ENCODE assay signal across 17 cellular contexts in genomic region chrX:1265061-1265460, GRCh38. TPM values are rescaled to one million over a fixed set of nuclear protein-coding genes. Genes with fewer than 3 reads are reported as not detected.
A peak's percentile ranks its signal among the peaks of the same experiment; 100 is the strongest.
DNase-seq lines count a peak whose midpoint lies in the region; ATAC-seq and TF ChIP-seq lines count a peak whose summit lies in the region.
"Had no signal": no experiment of that assay in that cellular context is flagged by ENCODE, and none has a peak within 500 bp of the region (broad histone marks: within the 10 kb centered on the region; RNA-seq: fewer than 3 reads in every experiment).

No MANE protein-coding gene starts in this region.

- H3K36me3 Mint-ChIP-seq in natural killer cell treated with Interleukin-12 subunit alpha and Interleukin-12 subunit beta and Interleukin-15 and Interleukin-18, amount 100 ng/mL, for 72 hours: peaks cover 13% of the 10 kb centered on the region
- H3K36me3 Mint-ChIP-seq in natural killer cell: no peaks in the 10 kb centered on the region
- H3K36me3 Mint-ChIP-seq in Caco-2 (ENCODE audit: insufficient read depth, unreplicated experiment): peaks cover 24% of the 10 kb centered on the region
- H3K36me3 Mint-ChIP-seq: CD4-positive, CD25-positive, alpha-beta regulatory T cell had no signal

- no peaks in the 10 kb centered on the region for H3F3A ChIP-seq in PC-3 (ENCODE audit: low read length, unreplicated experiment)

- no peak overlapping the region for H3K4me3 ChIP-seq in PC-3 (ENCODE audit: low read length)
- H3K4me3 ChIP-seq in mesodermal cell (ENCODE audit: extremely low read depth, insufficient read depth, low read length, poor library complexity, severe bottlenecking): no peak overlapping the region
- H3K4me3 ChIP-seq in Caco-2 (ENCODE audit: low read depth, low read length): no peak overlapping the region

- no peak overlapping the region for H3K27ac Mint-ChIP-seq in natural killer cell treated with Interleukin-12 subunit alpha and Interleukin-12 subunit beta and Interleukin-15 and Interleukin-18, amount 100 ng/mL, for 72 hours
- H3K27ac Mint-ChIP-seq in natural killer cell (no peak overlapping the region), Caco-2 (ENCODE audit: unreplicated experiment) (no peak overlapping the region)
- H3K27ac Mint-ChIP-seq: CD4-positive, CD25-positive, alpha-beta regulatory T cell had no signal

- no peaks in the 10 kb centered on the region for H3K79me2 ChIP-seq in PC-3 (ENCODE audit: low read length)

- H3K27me3 Mint-ChIP-seq in natural killer cell treated with Interleukin-12 subunit alpha and Interleukin-12 subunit beta and Interleukin-15 and Interleukin-18, amount 100 ng/mL, for 72 hours: no peaks in the 10 kb centered on the region
- no peaks in the 10 kb centered on the region for H3K27me3 Mint-ChIP-seq in natural killer cell (ENCODE audit: low read depth in 2 of 2)
- no peaks in the 10 kb centered on the region for H3K27me3 Mint-ChIP-seq in Caco-2 (ENCODE audit: insufficient read depth, unreplicated experiment)
- H3K27me3 Mint-ChIP-seq: CD4-positive, CD25-positive, alpha-beta regulatory T cell had no signal

- peaks cover 23 to 25% of the 10 kb centered on the region in 2 donors for H3K4me1 Mint-ChIP-seq in natural killer cell treated with Interleukin-12 subunit alpha and Interleukin-12 subunit beta and Interleukin-15 and Interleukin-18, amount 100 ng/mL, for 72 hours (ENCODE audit: low read depth in 2 of 2)
- peaks cover 18 to 27% of the 10 kb centered on the region in 2 donors for H3K4me1 Mint-ChIP-seq in natural killer cell
- no peaks in the 10 kb centered on the region for H3K4me1 Mint-ChIP-seq in Caco-2 (ENCODE audit: low read depth, unreplicated experiment)

- 0 out of 2 replicates have a peak overlapping the region, but pooled peaks have one; percentile 18 for H3K27ac ChIP-seq in PC-3 (ENCODE audit: low read length)
- peak overlapping the region; percentile 29 for H3K27ac ChIP-seq in mesodermal cell (ENCODE audit: low read depth, low read length, severe bottlenecking)

- no peak for ATAC-seq in natural killer cell treated with Interleukin-12 subunit alpha and Interleukin-12 subunit beta and Interleukin-15 and Interleukin-18, amount 100 ng/mL, for 72 hours
- ATAC-seq in natural killer cell (no peak), PC-3 (no peak)

- H3K9me3 Mint-ChIP-seq in natural killer cell treated with Interleukin-12 subunit alpha and Interleukin-12 subunit beta and Interleukin-15 and Interleukin-18, amount 100 ng/mL, for 72 hours: peaks cover 19% of the 10 kb centered on the region
- peaks cover 3 to 8% of the 10 kb centered on the region in 2 donors for H3K9me3 Mint-ChIP-seq in natural killer cell
- peaks cover 16% of the 10 kb centered on the region for H3K9me3 Mint-ChIP-seq in Caco-2 (ENCODE audit: unreplicated experiment)

- TF ChIP-seq CTCF in natural killer cell (IDR thresholded peaks at IDR 0.05) (no peak), PC-3 (conservative IDR thresholded peaks at IDR 0.05; ENCODE audit: low read depth, low read length) (no peak), Caco-2 (IDR thresholded peaks at IDR 0.05; ENCODE audit: insufficient read depth in 1 of 2, low read depth in 1 of 2, low read length in 1 of 2, severe bottlenecking in 1 of 2, unreplicated experiment in 1 of 2) (no peak)

- no peaks in the 10 kb centered on the region for H4K20me1 ChIP-seq in PC-3 (ENCODE audit: low read length)

- no peak overlapping the region for H3K4me2 ChIP-seq in PC-3 (ENCODE audit: low read length)

- H3K4me1 ChIP-seq in PC-3 (ENCODE audit: insufficient read depth, low read length) (no peaks in the 10 kb centered on the region; the same call in 1 of the 2 replicates), mesodermal cell (ENCODE audit: control insufficient read depth, insufficient read depth, low read length, poor library complexity, severe bottlenecking) (no peaks in the 10 kb centered on the region), Caco-2 (no peaks in the 10 kb centered on the region)
- H3K4me1 ChIP-seq: BE2C had no signal

- CTCF ChIA-PET in PC-3 (lab: Charles Lee): no interaction called here
- CTCF ChIA-PET in Caco-2 (lab: Charles Lee): no interaction called here

- H3K36me3 ChIP-seq in PC-3 (ENCODE audit: low read depth, low read length) (no peaks in the 10 kb centered on the region), mesodermal cell (ENCODE audit: control insufficient read depth, insufficient read depth, low read length) (no peaks in the 10 kb centered on the region), Caco-2 (ENCODE audit: control insufficient read depth, insufficient read depth, low read length) (no peaks in the 10 kb centered on the region)
- H3K36me3 ChIP-seq: BE2C had no signal

- no peak overlapping the region for H3K9ac ChIP-seq in PC-3 (ENCODE audit: low read length)

- 85 to 96% methylated on average over 4 of the region's 6 CpGs for WGBS in mesodermal cell (ENCODE audit: insufficient coverage in 2 of 2), 2 experiments

- no peak overlapping the region for H3K4me3 Mint-ChIP-seq in natural killer cell treated with Interleukin-12 subunit alpha and Interleukin-12 subunit beta and Interleukin-15 and Interleukin-18, amount 100 ng/mL, for 72 hours
- H3K4me3 Mint-ChIP-seq in natural killer cell (no peak overlapping the region), Caco-2 (ENCODE audit: unreplicated experiment) (no peak overlapping the region)
- H3K4me3 Mint-ChIP-seq: CD4-positive, CD25-positive, alpha-beta regulatory T cell had no signal

- BruUV-seq in PC-3 (replicated peaks; lab: Mats Ljungman, UMichigan): no TSS peak
- BruUV-seq in Caco-2 (replicated peaks; lab: Mats Ljungman, UMichigan): no TSS peak

- no peak overlapping the region for H2AFZ ChIP-seq in PC-3 (ENCODE audit: low read length)

- no peaks in the 10 kb centered on the region for H3K27me3 ChIP-seq in PC-3 (ENCODE audit: low read length)
- H3K27me3 ChIP-seq in Caco-2 (replicated peaks; ENCODE audit: control insufficient read depth, insufficient read depth, low read length): no peaks in the 10 kb centered on the region
- H3K27me3 ChIP-seq: BE2C had no signal

- no peaks in the 10 kb centered on the region for H3K9me2 ChIP-seq in PC-3 (replicated peaks; ENCODE audit: low read length)

- no peaks in the 10 kb centered on the region for H3K9me3 ChIP-seq in PC-3 (ENCODE audit: low read length)
- no peaks in the 10 kb centered on the region for H3K9me3 ChIP-seq in mesodermal cell (ENCODE audit: control insufficient read depth, low read length)
- no peaks in the 10 kb centered on the region for H3K9me3 ChIP-seq in Caco-2
- H3K9me3 ChIP-seq: BE2C had no signal

- DNase-seq in natural killer cell treated with Interleukin-12 subunit alpha and Interleukin-12 subunit beta and Interleukin-15 and Interleukin-18, amount 100 ng/mL, for 72 hours (ENCODE audit: low spot score): peak; percentile 18
- no peak for DNase-seq in natural killer cell
- DNase-seq in PC-3: no peak
- no peak for DNase-seq in SKM-1 (lab: John Stamatoyannopoulos, UW; ENCODE audit: unreplicated experiment)
- no peak for DNase-seq in Caco-2
- DNase-seq in LoVo (ENCODE audit: low spot score): no peak
- DNase-seq: ACHN; BE2C; C1 segment of cervical spinal cord; Calu3; CD4-positive, CD25-positive, alpha-beta regulatory T cell; DMS79 treated with DMSO at 0.1 percent for 48 hours; GF-D8; GOT3; H7 had no signal

- POLR2A ChIA-PET in PC-3 (lab: Charles Lee; ENCODE audit: unreplicated experiment) (no interaction called here), Caco-2 (lab: Charles Lee) (no interaction called here)

- intact Hi-C loops in natural killer cell (cut with micrococcal nuclease) (no loop called here), PC-3 (cut with micrococcal nuclease) (no loop called here), Caco-2 (cut with micrococcal nuclease; ENCODE audit: unreplicated experiment) (no loop called here)

RNA-seq across cellular contexts. Expression of gene CSF2RA, which starts 3.6 kb away (rescaled TPM):
- 1 to 10 TPM in 1 of 2 donors, not detected in 1; 2.0 TPM for total RNA-seq in natural killer cell treated with Interleukin-12 subunit alpha and Interleukin-12 subunit beta and Interleukin-15 and Interleukin-18, amount 100 ng/mL, for 72 hours
- total RNA-seq in natural killer cell (10 to 100 TPM in 1 of 3 donors, 1 to 10 TPM in 2; 2.6 to 13.3 (median 5.9) TPM), PC-3 (2014; rRNA removed) (0.63 and 3.8 TPM in 2 replicates), Caco-2 (2022) (14.8 and 17.4 TPM in 2 replicates)
- polyA plus RNA-seq in mesodermal cell (2013, experiment 1 of 2): 0.81 TPM
- polyA plus RNA-seq in mesodermal cell (2013, experiment 2 of 2): 2.7 TPM
- total RNA-seq: CD4-positive, CD25-positive, alpha-beta regulatory T cell; HT-29 had no signal
- polyA plus RNA-seq: CD4-positive, CD25-positive, alpha-beta regulatory T cell had no signal

RNA-seq across cellular contexts. Expression of gene CRLF2, which starts 52.6 kb away (rescaled TPM):
- total RNA-seq in natural killer cell treated with Interleukin-12 subunit alpha and Interleukin-12 subunit beta and Interleukin-15 and Interleukin-18, amount 100 ng/mL, for 72 hours: 1 to 10 TPM in 1 of 2 donors, not detected in 1; 2.3 TPM
- total RNA-seq in natural killer cell: 1 to 10 TPM in 1 of 3 donors, not detected in 2; 1.3 TPM
- total RNA-seq in PC-3 (2014; rRNA removed): not detected in 2 replicates
- polyA plus RNA-seq in mesodermal cell (2013, experiment 1 of 2): not detected
- polyA plus RNA-seq in mesodermal cell (2013, experiment 2 of 2): not detected
- not detected in 2 replicates for total RNA-seq in Caco-2 (2022)
- total RNA-seq: H7, HT-29 had no signal
